Comparison of ENCODE assay signal across 9 cellular contexts in genomic region chr22:26579331-26579886, GRCh38. TPM values are rescaled to one million over a fixed set of nuclear protein-coding genes. Genes with fewer than 3 reads are reported as not detected.
DNase-seq lines count a peak whose midpoint lies in the region; ATAC-seq, FAIRE-seq and TF ChIP-seq lines count a peak whose summit lies in the region.
"Had no signal": no experiment of that assay in that cellular context is flagged by ENCODE, and none has a peak within 500 bp of the region (broad histone marks: within the 10 kb centered on the region; RNA-seq: fewer than 3 reads in every experiment).

No MANE protein-coding gene starts in this region.

- 88% methylated on average over 10 of the region's 10 CpGs; no CpG with 5 or more reads in 1 of the 2 experiments for WGBS in H1 (ENCODE audit: extremely low coverage in 1 of 2, insufficient coverage in 1 of 2, insufficient read length in 1 of 2, insufficient replicate concordance in 2 of 2, low coverage in 1 of 2, low lambda C conversion rate in 2 of 2, missing lambda C conversion rate in 1 of 2), 2 experiments

- POLR2A ChIA-PET in GM10248 (lab: Yijun Ruan, JAX), result no interaction called here
- POLR2A ChIA-PET in H1 (lab: Charles Lee; ENCODE audit: partially characterized antibody), result interaction anchor here (0.7 to 3.0 kb wide), 11 partner anchors 9 to 92 kb away, joined by 3 to 17 read pairs (median 3); partner anchors contain the start of gene TFIP11

- no peak overlapping the region; the same call in 1 of the 2 replicates for H2BK15ac ChIP-seq in H1 (ENCODE audit: low read length)

- no peak overlapping the region for H2AFZ ChIP-seq in H1 (ENCODE audit: low read length)
- H2AFZ ChIP-seq in osteoblast (ENCODE audit: low read length), result no peak overlapping the region

- H3K36me3 ChIP-seq in H1 (ENCODE audit: control insufficient read depth in 2 of 4, insufficient read depth in 4 of 4, low read length in 3 of 4) (peaks cover 4 to 23% (median 5%) of the 10 kb centered on the region in 4 experiments; a peak in 6 of 8 replicates), osteoblast (ENCODE audit: insufficient read depth, low read length) (peaks cover 34% of the 10 kb centered on the region)

- H3K9me3 Mint-ChIP-seq in stimulated activated naive CD8-positive, alpha-beta T cell treated with anti-CD3 and anti-CD28 coated beads, Interleukin-15, Interleukin-2, amounts not matched to agents 100 ng/mL and 50 ng/mL, for 24 hours, result no peaks in the 10 kb centered on the region
- H3K9me3 Mint-ChIP-seq: nephron had no signal

- 0 out of 2 replicates have a peak overlapping the region, but pooled peaks have one; percentile 83 for H2BK5ac ChIP-seq in H1 (ENCODE audit: low read depth, low read length)

- H3K18ac ChIP-seq in H1 (ENCODE audit: extremely low read depth, low read length), result peak overlapping the region; percentile 10; the same call in 1 of the 2 replicates

- no peak overlapping the region for H4K5ac ChIP-seq in H1 (ENCODE audit: insufficient read length, low read depth, low read length)

- H4K20me1 ChIP-seq in H1 (replicated peaks in 1 of 2; ENCODE audit: control insufficient read depth in 1 of 2, insufficient read depth in 2 of 2, low read length in 2 of 2) (peaks cover 2 to 17% of the 10 kb centered on the region in 2 experiments), osteoblast (ENCODE audit: insufficient read depth, low read length) (peaks cover 71% of the 10 kb centered on the region)

- H3K27me3 ChIP-seq in H1 (replicated peaks in 1 of 4; ENCODE audit: control insufficient read depth in 3 of 4, extremely low read depth in 1 of 4, insufficient read depth in 3 of 4, low read length in 3 of 4) (no peaks in the 10 kb centered on the region), osteoblast (ENCODE audit: insufficient read depth, low read length) (no peaks in the 10 kb centered on the region)

- H2BK20ac ChIP-seq in H1 (ENCODE audit: low read length), result no peak overlapping the region

- TF ChIP-seq POLR2A in H1 (IDR thresholded peaks at IDR 0.05; ENCODE audit: control extremely low read depth in 1 of 2, low read depth in 2 of 2, low read length in 2 of 2), result no peak

- H3K27me3 Mint-ChIP-seq in stimulated activated naive CD8-positive, alpha-beta T cell treated with anti-CD3 and anti-CD28 coated beads, Interleukin-15, Interleukin-2, amounts not matched to agents 100 ng/mL and 50 ng/mL, for 24 hours, result no peaks in the 10 kb centered on the region

- H3K4me3 Mint-ChIP-seq in stimulated activated naive CD8-positive, alpha-beta T cell treated with anti-CD3 and anti-CD28 coated beads, Interleukin-15, Interleukin-2, amounts not matched to agents 100 ng/mL and 50 ng/mL, for 24 hours, result peak overlapping the region; percentile 70
- H3K4me3 Mint-ChIP-seq: nephron had no signal

- no peak overlapping the region for H3K4me3 ChIP-seq in H1 (ENCODE audit: extremely low read depth in 1 of 4, insufficient read depth in 2 of 4, low read depth in 3 of 4, low read length in 4 of 4)
- no peak overlapping the region for H3K4me3 ChIP-seq in osteoblast (ENCODE audit: insufficient read depth, low read length)

- H3K56ac ChIP-seq in H1 (replicated peaks; ENCODE audit: insufficient read length, low read depth, low read length), result no peak overlapping the region

- no peak overlapping the region for H4K91ac ChIP-seq in H1 (replicated peaks; ENCODE audit: insufficient read length, low read length)

- H2BK12ac ChIP-seq in H1 (ENCODE audit: low read depth, low read length), result no peak overlapping the region

- no peak overlapping the region; a peak in 3 of 7 replicates for H3K9ac ChIP-seq in H1 (replicated peaks in 1 of 4; ENCODE audit: extremely low read depth in 1 of 4, low read depth in 3 of 4, low read length in 3 of 4)

- peak; percentile 67 for ATAC-seq in HG02885 (IDR thresholded peaks at IDR 0.05; ENCODE audit: poor library complexity, unreplicated experiment)
- ATAC-seq in HG02571 (IDR thresholded peaks at IDR 0.05; ENCODE audit: unreplicated experiment), result no peak

- H3K14ac ChIP-seq in H1 (ENCODE audit: insufficient read length), result no peak overlapping the region

- no peak overlapping the region for H3K4ac ChIP-seq in H1 (replicated peaks; ENCODE audit: insufficient read length, low read depth, low read length)

- CTCF ChIA-PET in GM10248 (lab: Yijun Ruan, JAX) (interaction anchor here (1.8 kb wide), 1 partner anchor 13 kb away, joined by 5 read pairs; no protein-coding TSS in a partner anchor), H1 (lab: Charles Lee; ENCODE audit: partially characterized antibody) (interaction anchor here (1.0 to 2.2 kb wide), 4 partner anchors 15 to 87 kb away, joined by 3 to 10 read pairs (median 4); no protein-coding TSS in a partner anchor)

- no peak for TF ChIP-seq RAD21 in H1 (IDR thresholded peaks at IDR 0.05 in 1 of 2, conservative IDR thresholded peaks at IDR 0.05 in 1 of 2; ENCODE audit: low read depth in 2 of 2, low read length in 2 of 2)

- peaks cover 0 to 92% of the 10 kb centered on the region in 2 experiments for H3K79me2 ChIP-seq in H1 (ENCODE audit: control insufficient read depth in 1 of 2, insufficient read depth in 2 of 2, low read length in 2 of 2)
- H3K79me2 ChIP-seq in osteoblast (ENCODE audit: insufficient read depth, low read length), result peaks cover 90% of the 10 kb centered on the region

- H3K9me3 ChIP-seq in H1 (ENCODE audit: insufficient read depth in 2 of 2, low read depth in 1 of 2, low read length in 1 of 2) (no peaks in the 10 kb centered on the region), osteoblast (ENCODE audit: low read depth, low read length) (no peaks in the 10 kb centered on the region)

- H2AK5ac ChIP-seq in H1 (ENCODE audit: low read depth, low read length), result no peak overlapping the region

- H3K27ac Mint-ChIP-seq in stimulated activated naive CD8-positive, alpha-beta T cell treated with anti-CD3 and anti-CD28 coated beads, Interleukin-15, Interleukin-2, amounts not matched to agents 100 ng/mL and 50 ng/mL, for 24 hours, result peak overlapping the region; percentile 94
- H3K27ac Mint-ChIP-seq: nephron had no signal

- TF ChIP-seq CTCF in GM10248 (IDR thresholded peaks at IDR 0.05; ENCODE audit: control extremely low read depth, extremely low read depth, low read depth, missing control alignments) (no peak), H1 (IDR thresholded peaks at IDR 0.05; ENCODE audit: control extremely low read depth in 1 of 3, insufficient read depth in 1 of 3, low read depth in 1 of 3, low read length in 3 of 3) (no peak), osteoblast (IDR thresholded peaks at IDR 0.05; ENCODE audit: extremely low read depth, low read depth, low read length) (no peak)

- H2BK120ac ChIP-seq in H1 (replicated peaks; ENCODE audit: low read depth, low read length), result no peak overlapping the region

- H3K4me1 Mint-ChIP-seq in stimulated activated naive CD8-positive, alpha-beta T cell treated with anti-CD3 and anti-CD28 coated beads, Interleukin-15, Interleukin-2, amounts not matched to agents 100 ng/mL and 50 ng/mL, for 24 hours (ENCODE audit: low read depth), result peaks cover 72% of the 10 kb centered on the region

- H3K4me2 ChIP-seq in H1 (ENCODE audit: insufficient read depth in 1 of 2, low read depth in 2 of 2, low read length in 2 of 2), result peak overlapping the region; percentile 27 to 49; a peak in 2 of 4 replicates
- no peak overlapping the region for H3K4me2 ChIP-seq in osteoblast (ENCODE audit: insufficient read depth, low read length)

- peaks cover 43% of the 10 kb centered on the region for H3K36me3 Mint-ChIP-seq in stimulated activated naive CD8-positive, alpha-beta T cell treated with anti-CD3 and anti-CD28 coated beads, Interleukin-15, Interleukin-2, amounts not matched to agents 100 ng/mL and 50 ng/mL, for 24 hours (ENCODE audit: low read depth)

- DNase-seq in GM10248 (ENCODE audit: extremely low spot score) (peak; percentile 75), UCSD-AML1 (lab: John Stamatoyannopoulos, UW; ENCODE audit: unreplicated experiment) (peak; percentile 75), H1 (ENCODE audit: low read depth in 1 of 2, low spot score in 2 of 2) (no peak), osteoblast (ENCODE audit: insufficient read length, low spot score, missing footprints) (no peak), ureter (ENCODE audit: low spot score) (no peak)

- no peak for FAIRE-seq in H1 (lab: Jason Lieb, UNC)

- no peak overlapping the region for H3K23ac ChIP-seq in H1 (ENCODE audit: insufficient read length)

- peaks cover 30% of the 10 kb centered on the region for H3K79me1 ChIP-seq in H1 (ENCODE audit: low read depth, low read length)

- H3K4me1 ChIP-seq in H1 (replicated peaks in 1 of 4; ENCODE audit: control insufficient read depth in 3 of 4, insufficient read depth in 4 of 4, low read length in 3 of 4) (peaks cover 9 to 38% (median 15%) of the 10 kb centered on the region in 4 experiments), osteoblast (ENCODE audit: insufficient read depth, low read length) (peaks cover 7% of the 10 kb centered on the region)

- no peak overlapping the region for H4K8ac ChIP-seq in H1 (ENCODE audit: extremely low read depth, insufficient read depth, low read length)

- H3K27ac ChIP-seq in H1 (ENCODE audit: low read depth, low read length), result peak overlapping the region; percentile 29; the same call in 1 of the 2 replicates
- no peak overlapping the region for H3K27ac ChIP-seq in osteoblast (ENCODE audit: low read depth, low read length)

- peaks cover 2% of the 10 kb centered on the region; the same call in 1 of the 2 replicates for H3K23me2 ChIP-seq in H1 (ENCODE audit: low read depth, low read length)

- no peak for TF ChIP-seq EP300 in H1 (IDR thresholded peaks at IDR 0.05; ENCODE audit: borderline replicate concordance in 1 of 2, low read depth in 2 of 2, low read length in 2 of 2)

RNA-seq across cellular contexts. Expression of gene TPST2, which starts 10.5 kb away (rescaled TPM):
- 58.8 and 62.1 TPM in 2 replicates for total RNA-seq in H1 (2021; fragmentation: NEBNext Ultra II Directional; extraction: Animal tissue kit (Norgen Biotek cat#: 25700))
- polyA plus RNA-seq in H1 (2011; rRNA removed), result 143 and 162 TPM in 2 replicates
- 134 TPM for polyA plus RNA-seq in H1 (2011; cell fraction: cytosol; rRNA removed)
- polyA plus RNA-seq in H1 (2011; cell fraction: nucleus; rRNA removed), result 139 TPM
- 52.5 to 56.1 TPM (median 54.1 TPM) in 4 replicates for polyA plus RNA-seq in H1 (2012, experiment 1 of 2)
- 69.0 TPM for polyA plus RNA-seq in H1 (2012, experiment 2 of 2)
- polyA plus RNA-seq in H1 (2013, experiment 1 of 2), result 93.0 TPM
- 95.7 TPM for polyA plus RNA-seq in H1 (2013, experiment 2 of 2)
- polyA minus RNA-seq in H1 (2011; rRNA and poly(A)+ RNA removed), result 80.0 and 85.9 TPM in 2 replicates
- polyA minus RNA-seq in H1 (2011; cell fraction: cytosol; rRNA and poly(A)+ RNA removed), result 59.8 TPM
- 63.8 TPM for polyA minus RNA-seq in H1 (2011; cell fraction: nucleus; rRNA and poly(A)+ RNA removed)
- 98.4 and 100 TPM in 2 replicates for total RNA-seq in osteoblast
- 49.1 TPM for total RNA-seq in ureter

RNA-seq across cellular contexts. Expression of gene CRYBB1, which starts 38.4 kb away (rescaled TPM):
- 1.7 and 4.2 TPM in 2 replicates for total RNA-seq in H1 (2021; fragmentation: NEBNext Ultra II Directional; extraction: Animal tissue kit (Norgen Biotek cat#: 25700))
- 6.0 and 7.2 TPM in 2 replicates for polyA plus RNA-seq in H1 (2011; rRNA removed)
- polyA plus RNA-seq in H1 (2011; cell fraction: cytosol; rRNA removed), result 7.5 TPM
- 5.0 TPM for polyA plus RNA-seq in H1 (2011; cell fraction: nucleus; rRNA removed)
- 2.7 to 5.7 TPM (median 5.2 TPM) in 4 replicates for polyA plus RNA-seq in H1 (2012, experiment 1 of 2)
- polyA plus RNA-seq in H1 (2012, experiment 2 of 2), result 3.9 TPM
- 7.7 TPM for polyA plus RNA-seq in H1 (2013, experiment 1 of 2)
- 7.4 TPM for polyA plus RNA-seq in H1 (2013, experiment 2 of 2)
- polyA minus RNA-seq in H1 (2011; rRNA and poly(A)+ RNA removed), result 1.7 and 4.1 TPM in 2 replicates
- 2.9 TPM for polyA minus RNA-seq in H1 (2011; cell fraction: cytosol; rRNA and poly(A)+ RNA removed)
- polyA minus RNA-seq in H1 (2011; cell fraction: nucleus; rRNA and poly(A)+ RNA removed), result 1.3 TPM
- not detected in 2 replicates for total RNA-seq in osteoblast
- not detected for total RNA-seq in ureter

RNA-seq across cellular contexts. Expression of gene CRYBA4, which starts 42.4 kb away (rescaled TPM):
- 0.67 and 1.5 TPM in 2 replicates for total RNA-seq in H1 (2021; fragmentation: NEBNext Ultra II Directional; extraction: Animal tissue kit (Norgen Biotek cat#: 25700))
- 2.2 and 3.1 TPM in 2 replicates for polyA plus RNA-seq in H1 (2011; rRNA removed)
- 2.0 TPM for polyA plus RNA-seq in H1 (2011; cell fraction: cytosol; rRNA removed)
- 1.4 TPM for polyA plus RNA-seq in H1 (2011; cell fraction: nucleus; rRNA removed)
- 0.84 to 2.4 TPM (median 1.9 TPM) in 4 replicates for polyA plus RNA-seq in H1 (2012, experiment 1 of 2)
- 1.5 TPM for polyA plus RNA-seq in H1 (2012, experiment 2 of 2)
- polyA plus RNA-seq in H1 (2013, experiment 1 of 2), result 1.7 TPM
- polyA plus RNA-seq in H1 (2013, experiment 2 of 2), result 2.0 TPM
- 0.56 and 0.69 TPM in 2 replicates for polyA minus RNA-seq in H1 (2011; rRNA and poly(A)+ RNA removed)
- polyA minus RNA-seq in H1 (2011; cell fraction: cytosol; rRNA and poly(A)+ RNA removed), result not detected
- polyA minus RNA-seq in H1 (2011; cell fraction: nucleus; rRNA and poly(A)+ RNA removed), result not detected
- total RNA-seq in osteoblast (not detected in 2 replicates), ureter (1.1 TPM)

Comparison
In these comparisons a context has a peak if more than half of its experiments do, and no peak if none do; other contexts are left out.
1. DNase-seq: peak in GM10248 (single experiment) and UCSD-AML1 (single experiment); none in H1 (0 of 2), osteoblast (single experiment) and ureter (single experiment).